1 cellular context compared by ENCODE assay signal in the genomic region with DNA sequence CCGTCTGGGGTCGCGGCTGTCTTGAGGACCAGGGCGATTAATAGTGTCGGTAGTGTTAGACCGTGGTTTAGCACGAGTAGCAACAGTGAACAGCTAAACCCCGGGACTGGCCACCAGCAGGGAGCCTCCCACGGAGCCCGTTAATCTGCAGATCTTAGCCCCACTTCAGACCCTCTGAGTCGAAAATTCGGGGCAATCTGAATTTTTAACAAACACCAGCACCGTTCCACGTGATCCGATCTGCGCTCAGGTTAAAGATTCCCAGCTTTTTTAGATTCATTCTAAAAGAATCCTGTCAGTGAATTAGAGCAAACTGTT.
TF ChIP-seq lines count a peak whose summit lies in the region.

No MANE protein-coding gene starts in this region.

TF ChIP-seq in K562, 482 proteins besides CTCF, POLR2A, EP300 and RAD21 (continued from another document and continues in another):
- TF ChIP-seq, protein P1, sequence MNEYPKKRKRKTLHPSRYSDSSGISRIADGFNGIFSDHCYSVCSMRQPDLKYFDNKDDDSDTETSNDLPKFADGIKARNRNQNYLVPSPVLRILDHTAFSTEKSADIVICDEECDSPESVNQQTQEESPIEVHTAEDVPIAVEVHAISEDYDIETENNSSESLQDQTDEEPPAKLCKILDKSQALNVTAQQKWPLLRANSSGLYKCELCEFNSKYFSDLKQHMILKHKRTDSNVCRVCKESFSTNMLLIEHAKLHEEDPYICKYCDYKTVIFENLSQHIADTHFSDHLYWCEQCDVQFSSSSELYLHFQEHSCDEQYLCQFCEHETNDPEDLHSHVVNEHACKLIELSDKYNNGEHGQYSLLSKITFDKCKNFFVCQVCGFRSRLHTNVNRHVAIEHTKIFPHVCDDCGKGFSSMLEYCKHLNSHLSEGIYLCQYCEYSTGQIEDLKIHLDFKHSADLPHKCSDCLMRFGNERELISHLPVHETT (CRISPR knock-in tag; conservative IDR thresholded peaks at IDR 0.05 in 1 of 2, IDR thresholded peaks at IDR 0.05 in 1 of 2): 0 out of 4 replicates have a peak, but pooled peaks of 1 of the 2 experiments have one; percentile 41
- TF ChIP-seq, protein P2, sequence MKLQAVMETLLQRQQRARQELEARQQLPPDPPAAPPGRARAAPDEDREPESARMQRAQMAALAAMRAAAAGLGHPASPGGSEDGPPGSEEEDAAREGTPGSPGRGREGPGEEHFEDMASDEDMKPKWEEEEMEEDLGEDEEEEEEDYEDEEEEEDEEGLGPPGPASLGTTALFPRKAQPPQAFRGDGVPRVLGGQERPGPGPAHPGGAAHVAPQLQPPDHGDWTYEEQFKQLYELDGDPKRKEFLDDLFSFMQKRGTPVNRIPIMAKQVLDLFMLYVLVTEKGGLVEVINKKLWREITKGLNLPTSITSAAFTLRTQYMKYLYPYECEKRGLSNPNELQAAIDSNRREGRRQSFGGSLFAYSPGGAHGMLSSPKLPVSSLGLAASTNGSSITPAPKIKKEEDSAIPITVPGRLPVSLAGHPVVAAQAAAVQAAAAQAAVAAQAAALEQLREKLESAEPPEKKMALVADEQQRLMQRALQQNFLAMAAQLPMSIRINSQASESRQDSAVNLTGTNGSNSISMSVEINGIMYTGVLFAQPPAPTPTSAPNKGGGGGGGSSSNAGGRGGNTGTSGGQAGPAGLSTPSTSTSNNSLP (IDR thresholded peaks at IDR 0.05; ENCODE audit: borderline replicate concordance, low read depth, low read length): no peak
- TF ChIP-seq C11orf30 (IDR thresholded peaks at IDR 0.05; ENCODE audit: low read depth) (no peak), STAT6 (CRISPR knock-in tag; IDR thresholded peaks at IDR 0.05) (no peak), ZNF586 (CRISPR knock-in tag; conservative IDR thresholded peaks at IDR 0.05) (no peak), RBBP5 (IDR thresholded peaks at IDR 0.05; ENCODE audit: borderline replicate concordance, insufficient read depth, low read length, poor library complexity, severe bottlenecking) (no peak), ZNF175 (CRISPR knock-in tag; IDR thresholded peaks at IDR 0.05; ENCODE audit: low read depth) (0 out of 2 replicates have a peak, but pooled peaks have one; percentile 10), TCF15 (CRISPR knock-in tag; IDR thresholded peaks at IDR 0.05) (peak; percentile 13; the same call in 1 of the 2 replicates), DLX4 (CRISPR knock-in tag; IDR thresholded peaks at IDR 0.05) (no peak), ZNF23 (CRISPR knock-in tag; IDR thresholded peaks at IDR 0.05) (no peak), HMGN3 (IDR thresholded peaks at IDR 0.05; ENCODE audit: borderline replicate concordance, extremely low read depth, insufficient read length, low read depth, low read length) (no peak), MCM5 (IDR thresholded peaks at IDR 0.05; ENCODE audit: low read depth) (no peak), RERE (CRISPR knock-in tag; IDR thresholded peaks at IDR 0.05; ENCODE audit: borderline replicate concordance) (no peak), USF1 (CRISPR knock-in tag; IDR thresholded peaks at IDR 0.05) (no peak), ID3 (CRISPR knock-in tag; IDR thresholded peaks at IDR 0.05) (no peak), ID3 (tag; IDR thresholded peaks at IDR 0.05) (no peak)
- TF ChIP-seq, protein P3, sequence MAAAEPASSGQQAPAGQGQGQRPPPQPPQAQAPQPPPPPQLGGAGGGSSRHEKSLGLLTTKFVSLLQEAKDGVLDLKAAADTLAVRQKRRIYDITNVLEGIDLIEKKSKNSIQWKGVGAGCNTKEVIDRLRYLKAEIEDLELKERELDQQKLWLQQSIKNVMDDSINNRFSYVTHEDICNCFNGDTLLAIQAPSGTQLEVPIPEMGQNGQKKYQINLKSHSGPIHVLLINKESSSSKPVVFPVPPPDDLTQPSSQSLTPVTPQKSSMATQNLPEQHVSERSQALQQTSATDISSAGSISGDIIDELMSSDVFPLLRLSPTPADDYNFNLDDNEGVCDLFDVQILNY (CRISPR knock-in tag; IDR thresholded peaks at IDR 0.05): no peak
- TF ChIP-seq, protein P4, sequence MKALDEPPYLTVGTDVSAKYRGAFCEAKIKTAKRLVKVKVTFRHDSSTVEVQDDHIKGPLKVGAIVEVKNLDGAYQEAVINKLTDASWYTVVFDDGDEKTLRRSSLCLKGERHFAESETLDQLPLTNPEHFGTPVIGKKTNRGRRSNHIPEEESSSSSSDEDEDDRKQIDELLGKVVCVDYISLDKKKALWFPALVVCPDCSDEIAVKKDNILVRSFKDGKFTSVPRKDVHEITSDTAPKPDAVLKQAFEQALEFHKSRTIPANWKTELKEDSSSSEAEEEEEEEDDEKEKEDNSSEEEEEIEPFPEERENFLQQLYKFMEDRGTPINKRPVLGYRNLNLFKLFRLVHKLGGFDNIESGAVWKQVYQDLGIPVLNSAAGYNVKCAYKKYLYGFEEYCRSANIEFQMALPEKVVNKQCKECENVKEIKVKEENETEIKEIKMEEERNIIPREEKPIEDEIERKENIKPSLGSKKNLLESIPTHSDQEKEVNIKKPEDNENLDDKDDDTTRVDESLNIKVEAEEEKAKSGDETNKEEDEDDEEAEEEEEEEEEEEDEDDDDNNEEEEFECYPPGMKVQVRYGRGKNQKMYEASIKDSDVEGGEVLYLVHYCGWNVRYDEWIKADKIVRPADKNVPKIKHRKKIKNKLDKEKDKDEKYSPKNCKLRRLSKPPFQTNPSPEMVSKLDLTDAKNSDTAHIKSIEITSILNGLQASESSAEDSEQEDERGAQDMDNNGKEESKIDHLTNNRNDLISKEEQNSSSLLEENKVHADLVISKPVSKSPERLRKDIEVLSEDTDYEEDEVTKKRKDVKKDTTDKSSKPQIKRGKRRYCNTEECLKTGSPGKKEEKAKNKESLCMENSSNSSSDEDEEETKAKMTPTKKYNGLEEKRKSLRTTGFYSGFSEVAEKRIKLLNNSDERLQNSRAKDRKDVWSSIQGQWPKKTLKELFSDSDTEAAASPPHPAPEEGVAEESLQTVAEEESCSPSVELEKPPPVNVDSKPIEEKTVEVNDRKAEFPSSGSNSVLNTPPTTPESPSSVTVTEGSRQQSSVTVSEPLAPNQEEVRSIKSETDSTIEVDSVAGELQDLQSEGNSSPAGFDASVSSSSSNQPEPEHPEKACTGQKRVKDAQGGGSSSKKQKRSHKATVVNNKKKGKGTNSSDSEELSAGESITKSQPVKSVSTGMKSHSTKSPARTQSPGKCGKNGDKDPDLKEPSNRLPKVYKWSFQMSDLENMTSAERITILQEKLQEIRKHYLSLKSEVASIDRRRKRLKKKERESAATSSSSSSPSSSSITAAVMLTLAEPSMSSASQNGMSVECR (CRISPR knock-in tag; IDR thresholded peaks at IDR 0.05): no peak
- TF ChIP-seq, protein P5, sequence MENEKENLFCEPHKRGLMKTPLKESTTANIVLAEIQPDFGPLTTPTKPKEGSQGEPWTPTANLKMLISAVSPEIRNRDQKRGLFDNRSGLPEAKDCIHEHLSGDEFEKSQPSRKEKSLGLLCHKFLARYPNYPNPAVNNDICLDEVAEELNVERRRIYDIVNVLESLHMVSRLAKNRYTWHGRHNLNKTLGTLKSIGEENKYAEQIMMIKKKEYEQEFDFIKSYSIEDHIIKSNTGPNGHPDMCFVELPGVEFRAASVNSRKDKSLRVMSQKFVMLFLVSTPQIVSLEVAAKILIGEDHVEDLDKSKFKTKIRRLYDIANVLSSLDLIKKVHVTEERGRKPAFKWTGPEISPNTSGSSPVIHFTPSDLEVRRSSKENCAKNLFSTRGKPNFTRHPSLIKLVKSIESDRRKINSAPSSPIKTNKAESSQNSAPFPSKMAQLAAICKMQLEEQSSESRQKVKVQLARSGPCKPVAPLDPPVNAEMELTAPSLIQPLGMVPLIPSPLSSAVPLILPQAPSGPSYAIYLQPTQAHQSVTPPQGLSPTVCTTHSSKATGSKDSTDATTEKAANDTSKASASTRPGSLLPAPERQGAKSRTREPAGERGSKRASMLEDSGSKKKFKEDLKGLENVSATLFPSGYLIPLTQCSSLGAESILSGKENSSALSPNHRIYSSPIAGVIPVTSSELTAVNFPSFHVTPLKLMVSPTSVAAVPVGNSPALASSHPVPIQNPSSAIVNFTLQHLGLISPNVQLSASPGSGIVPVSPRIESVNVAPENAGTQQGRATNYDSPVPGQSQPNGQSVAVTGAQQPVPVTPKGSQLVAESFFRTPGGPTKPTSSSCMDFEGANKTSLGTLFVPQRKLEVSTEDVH (IDR thresholded peaks at IDR 0.05; ENCODE audit: low read depth, partially characterized antibody): no peak
- TF ChIP-seq, protein P6, sequence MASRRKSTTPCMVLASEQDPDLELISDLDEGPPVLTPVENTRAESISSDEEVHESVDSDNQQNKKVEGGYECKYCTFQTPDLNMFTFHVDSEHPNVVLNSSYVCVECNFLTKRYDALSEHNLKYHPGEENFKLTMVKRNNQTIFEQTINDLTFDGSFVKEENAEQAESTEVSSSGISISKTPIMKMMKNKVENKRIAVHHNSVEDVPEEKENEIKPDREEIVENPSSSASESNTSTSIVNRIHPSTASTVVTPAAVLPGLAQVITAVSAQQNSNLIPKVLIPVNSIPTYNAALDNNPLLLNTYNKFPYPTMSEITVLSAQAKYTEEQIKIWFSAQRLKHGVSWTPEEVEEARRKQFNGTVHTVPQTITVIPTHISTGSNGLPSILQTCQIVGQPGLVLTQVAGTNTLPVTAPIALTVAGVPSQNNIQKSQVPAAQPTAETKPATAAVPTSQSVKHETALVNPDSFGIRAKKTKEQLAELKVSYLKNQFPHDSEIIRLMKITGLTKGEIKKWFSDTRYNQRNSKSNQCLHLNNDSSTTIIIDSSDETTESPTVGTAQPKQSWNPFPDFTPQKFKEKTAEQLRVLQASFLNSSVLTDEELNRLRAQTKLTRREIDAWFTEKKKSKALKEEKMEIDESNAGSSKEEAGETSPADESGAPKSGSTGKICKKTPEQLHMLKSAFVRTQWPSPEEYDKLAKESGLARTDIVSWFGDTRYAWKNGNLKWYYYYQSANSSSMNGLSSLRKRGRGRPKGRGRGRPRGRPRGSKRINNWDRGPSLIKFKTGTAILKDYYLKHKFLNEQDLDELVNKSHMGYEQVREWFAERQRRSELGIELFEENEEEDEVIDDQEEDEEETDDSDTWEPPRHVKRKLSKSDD (conservative IDR thresholded peaks at IDR 0.05; ENCODE audit: low read length): no peak
